21 cellular contexts compared by ENCODE assay signal in the genomic region with DNA sequence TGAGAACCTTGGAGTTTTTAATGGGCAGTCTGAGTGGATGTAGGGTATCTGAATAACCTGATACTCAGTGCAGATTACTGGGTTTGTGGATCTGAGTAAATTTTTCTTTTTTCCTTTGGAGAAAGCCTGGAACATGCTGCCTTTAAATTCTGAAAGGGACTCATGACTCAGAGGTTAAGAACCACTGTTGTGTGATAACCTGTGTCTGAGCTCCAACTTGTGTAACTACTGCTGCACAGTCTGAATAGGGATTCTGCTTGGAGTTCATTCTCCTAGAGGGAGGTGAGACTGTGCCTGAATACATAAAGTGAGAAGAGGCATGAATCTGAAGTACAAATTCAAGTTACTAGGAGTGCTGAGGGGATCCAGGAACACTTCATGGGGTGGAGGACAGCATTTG. TPM values are rescaled to one million over a fixed set of nuclear protein-coding genes. Genes with fewer than 3 reads are reported as not detected.
DNase-seq lines count a peak whose midpoint lies in the region; ATAC-seq, FAIRE-seq and TF ChIP-seq lines count a peak whose summit lies in the region.
"Had no signal": no experiment of that assay in that cellular context is flagged by ENCODE, and none has a peak within 500 bp of the region (broad histone marks: within the 10 kb centered on the region; RNA-seq: fewer than 3 reads in every experiment).

No MANE protein-coding gene starts in this region.

- H3K27ac Mint-ChIP-seq in astrocyte (ENCODE audit: unreplicated experiment) = peak overlapping the region; percentile 36
- H3K27ac Mint-ChIP-seq in progenitor cell of endocrine pancreas = peak overlapping the region; percentile 83
- no peak overlapping the region for H3K27ac Mint-ChIP-seq in natural killer cell treated with Interleukin-12 subunit alpha and Interleukin-12 subunit beta and Interleukin-15 and Interleukin-18, amount 100 ng/mL, for 72 hours
- H3K27ac Mint-ChIP-seq: activated T-cell treated with anti-CD3 and anti-CD28 coated beads, Interleukin-2, amount 50 U/mL, for 72 hours had no signal

- no peak for TF ChIP-seq CTCF in SK-N-SH (IDR thresholded peaks at IDR 0.05)
- TF ChIP-seq CTCF in astrocyte (IDR thresholded peaks at IDR 0.05; ENCODE audit: insufficient read depth, low read depth, low read length) = no peak
- no peak for TF ChIP-seq CTCF in progenitor cell of endocrine pancreas (IDR thresholded peaks at IDR 0.05; ENCODE audit: unreplicated experiment)

- H3K36me3 ChIP-seq in SK-N-SH (replicated peaks in 1 of 2; ENCODE audit: control insufficient read depth in 1 of 2, insufficient read depth in 2 of 2, low read length in 1 of 2) (peaks cover 76 to 81% of the 10 kb centered on the region in 2 experiments), astrocyte (ENCODE audit: insufficient read depth, low read length) (peaks cover 46% of the 10 kb centered on the region)

- CTCF ChIA-PET in SK-N-SH (lab: Yijun Ruan, JAX) = no interaction called here

- H3K4me1 ChIP-seq in SK-N-SH (ENCODE audit: control insufficient read depth in 1 of 2, insufficient read depth in 2 of 2, low read depth in 1 of 2, low read length in 1 of 2) = peaks cover 0 to 16% of the 10 kb centered on the region in 2 experiments; a peak in 2 of 4 replicates
- H3K4me1 ChIP-seq in astrocyte (ENCODE audit: insufficient read depth, low read length) = peaks cover 18% of the 10 kb centered on the region

- DNase-seq in SK-N-SH (no peak), astrocyte (ENCODE audit: low read depth) (peak; percentile 49), left cardiac atrium (no peak), progenitor cell of endocrine pancreas (ENCODE audit: low spot score, unreplicated experiment) (no peak), dermis blood vessel endothelial cell (no peak)
- no peak for DNase-seq in central memory CD4-positive, alpha-beta T cell
- no peak for DNase-seq in natural killer cell treated with Interleukin-12 subunit alpha and Interleukin-12 subunit beta and Interleukin-15 and Interleukin-18, amount 100 ng/mL, for 72 hours (ENCODE audit: low spot score)
- DNase-seq: activated CD4-positive, alpha-beta T cell treated with anti-CD3 and anti-CD28 coated beads, Interleukin-2, amount 50 U/mL, for 4 hours; activated T-cell treated with anti-CD3 and anti-CD28 coated beads, Interleukin-2, amount 50 U/mL, for 72 hours; amniotic stem cell; dorsolateral prefrontal cortex; NCI-H1930; NCI-H69; PC-9; stimulated activated CD4-positive, alpha-beta T cell treated with anti-CD3 and anti-CD28 coated beads, Interleukin-4, amount 100 ng/mL, for 1 hour; stimulated activated CD8-positive, alpha-beta memory T cell treated with anti-CD3 and anti-CD28 coated beads, Interleukin-4, amount 100 ng/mL, for 48 hours; thyroid gland had no signal

- no peak overlapping the region for H3K4me3 ChIP-seq in SK-N-SH (ENCODE audit: low read depth in 2 of 2, low read length in 1 of 2)
- no peak overlapping the region for H3K4me3 ChIP-seq in astrocyte (ENCODE audit: insufficient read depth, low read depth, low read length)
- H3K4me3 ChIP-seq: dorsolateral prefrontal cortex, GM23338, PC-9, thyroid gland had no signal

- H3K9me3 Mint-ChIP-seq in astrocyte (ENCODE audit: unreplicated experiment) (no peaks in the 10 kb centered on the region), progenitor cell of endocrine pancreas (ENCODE audit: low read depth) (no peaks in the 10 kb centered on the region)
- H3K9me3 Mint-ChIP-seq in natural killer cell treated with Interleukin-12 subunit alpha and Interleukin-12 subunit beta and Interleukin-15 and Interleukin-18, amount 100 ng/mL, for 72 hours = no peaks in the 10 kb centered on the region
- H3K9me3 Mint-ChIP-seq: activated T-cell treated with anti-CD3 and anti-CD28 coated beads, Interleukin-2, amount 50 U/mL, for 72 hours; GM23338; neural crest cell had no signal

- no peak overlapping the region for H3K27ac ChIP-seq in SK-N-SH (ENCODE audit: low read depth in 2 of 2, low read length in 1 of 2)
- no peak overlapping the region for H3K27ac ChIP-seq in astrocyte (ENCODE audit: low read depth, low read length)
- H3K27ac ChIP-seq: 22Rv1, PC-9, thyroid gland had no signal

- no peaks in the 10 kb centered on the region for H3K27me3 Mint-ChIP-seq in astrocyte (ENCODE audit: low read depth, unreplicated experiment)
- H3K27me3 Mint-ChIP-seq in progenitor cell of endocrine pancreas = no peaks in the 10 kb centered on the region
- no peaks in the 10 kb centered on the region for H3K27me3 Mint-ChIP-seq in natural killer cell treated with Interleukin-12 subunit alpha and Interleukin-12 subunit beta and Interleukin-15 and Interleukin-18, amount 100 ng/mL, for 72 hours

- H3K4me1 Mint-ChIP-seq in astrocyte (ENCODE audit: low read depth, unreplicated experiment) (peaks cover 35% of the 10 kb centered on the region), progenitor cell of endocrine pancreas (ENCODE audit: low read depth) (peaks cover 2% of the 10 kb centered on the region)
- peaks cover 12 to 33% of the 10 kb centered on the region in 2 donors for H3K4me1 Mint-ChIP-seq in natural killer cell treated with Interleukin-12 subunit alpha and Interleukin-12 subunit beta and Interleukin-15 and Interleukin-18, amount 100 ng/mL, for 72 hours (ENCODE audit: low read depth in 2 of 2)
- H3K4me1 Mint-ChIP-seq: neural crest cell had no signal

- H3K36me3 Mint-ChIP-seq in astrocyte (ENCODE audit: low read depth, unreplicated experiment) (peaks cover 37% of the 10 kb centered on the region), progenitor cell of endocrine pancreas (ENCODE audit: insufficient read depth) (peaks cover 34% of the 10 kb centered on the region)
- H3K36me3 Mint-ChIP-seq in natural killer cell treated with Interleukin-12 subunit alpha and Interleukin-12 subunit beta and Interleukin-15 and Interleukin-18, amount 100 ng/mL, for 72 hours = peaks cover 58% of the 10 kb centered on the region

- H3K27me3 ChIP-seq in SK-N-SH (ENCODE audit: insufficient read depth) = no peaks in the 10 kb centered on the region
- H3K27me3 ChIP-seq in astrocyte (ENCODE audit: insufficient read depth, low read length) = no peaks in the 10 kb centered on the region
- H3K27me3 ChIP-seq: dorsolateral prefrontal cortex, thyroid gland had no signal

- no peaks in the 10 kb centered on the region for H3K9me2 ChIP-seq in SK-N-SH

- FAIRE-seq in astrocyte (lab: Jason Lieb, UNC) = no peak

- ATAC-seq in SK-N-SH treated with all-trans-retinoic acid at 6 μM for 48 hours (no peak), left cardiac atrium (peak; percentile 70 to 85)
- ATAC-seq in natural killer cell treated with Interleukin-12 subunit alpha and Interleukin-12 subunit beta and Interleukin-15 and Interleukin-18, amount 100 ng/mL, for 72 hours = no peak
- ATAC-seq: activated T-cell treated with anti-CD3 and anti-CD28 coated beads, Interleukin-2, amount 50 U/mL, for 72 hours; GM23338 had no signal

- H2AFZ ChIP-seq in SK-N-SH (ENCODE audit: low read depth) (no peak overlapping the region), astrocyte (ENCODE audit: low read depth, low read length) (no peak overlapping the region)
- H2AFZ ChIP-seq: GM23338, PC-9 had no signal

- POLR2A ChIA-PET in SK-N-SH (lab: Yijun Ruan, JAX) = no interaction called here

- peaks cover 22% of the 10 kb centered on the region for H4K20me1 ChIP-seq in SK-N-SH (ENCODE audit: insufficient read depth)
- H4K20me1 ChIP-seq in astrocyte (ENCODE audit: insufficient read depth, low read length) = peaks cover 34% of the 10 kb centered on the region

- no peak for TF ChIP-seq RAD21 in SK-N-SH (IDR thresholded peaks at IDR 0.05; ENCODE audit: low read length)

- H3K9me3 ChIP-seq in SK-N-SH (no peaks in the 10 kb centered on the region), astrocyte (ENCODE audit: insufficient read depth, low read depth, low read length) (no peaks in the 10 kb centered on the region)
- H3K9me3 ChIP-seq: thyroid gland had no signal

- H3K9ac ChIP-seq in SK-N-SH (no peak overlapping the region), astrocyte (ENCODE audit: low read length) (no peak overlapping the region)

- intact Hi-C loops in left cardiac atrium (cut with DNase I) = no loop called here

- no peak for TF ChIP-seq EP300 in SK-N-SH (IDR thresholded peaks at IDR 0.05; ENCODE audit: borderline replicate concordance in 1 of 2, low read depth in 1 of 2, low read length in 1 of 2)

- H3K4me2 ChIP-seq in SK-N-SH = no peak overlapping the region
- no peak overlapping the region for H3K4me2 ChIP-seq in astrocyte (ENCODE audit: low read length)
- H3K4me2 ChIP-seq: GM23338, PC-9 had no signal

- H3F3A ChIP-seq in SK-N-SH (replicated peaks; ENCODE audit: insufficient read depth) = peaks cover 23% of the 10 kb centered on the region

- no peak overlapping the region for H3K4me3 Mint-ChIP-seq in astrocyte (ENCODE audit: unreplicated experiment)
- H3K4me3 Mint-ChIP-seq in progenitor cell of endocrine pancreas (ENCODE audit: low read depth) = no peak overlapping the region
- no peak overlapping the region for H3K4me3 Mint-ChIP-seq in natural killer cell treated with Interleukin-12 subunit alpha and Interleukin-12 subunit beta and Interleukin-15 and Interleukin-18, amount 100 ng/mL, for 72 hours
- H3K4me3 Mint-ChIP-seq: activated T-cell treated with anti-CD3 and anti-CD28 coated beads, Interleukin-2, amount 50 U/mL, for 72 hours; GM23338; neural crest cell had no signal

- H3K79me2 ChIP-seq in SK-N-SH (ENCODE audit: insufficient read depth) (peaks cover 10% of the 10 kb centered on the region), astrocyte (ENCODE audit: insufficient read depth, low read length) (no peaks in the 10 kb centered on the region)

TF ChIP-seq in SK-N-SH, 30 proteins besides CTCF, POLR2A, EP300 and RAD21 (continues in another document):
- TF ChIP-seq FOSL2 (IDR thresholded peaks at IDR 0.05; ENCODE audit: borderline replicate concordance, low read depth) = peak; percentile 16; the same call in 1 of the 2 replicates

TF ChIP-seq in SK-N-SH treated with all-trans-retinoic acid at 6 μM for 48 hours, 23 proteins besides CTCF, POLR2A, EP300 and RAD21 (continues in another document):
- no peak for TF ChIP-seq ZC3H10 (CRISPR knock-in tag; IDR thresholded peaks at IDR 0.05)
- TF ChIP-seq CSDC2 (CRISPR knock-in tag; IDR thresholded peaks at IDR 0.05) = no peak
- no peak for TF ChIP-seq ZNF70 (CRISPR knock-in tag; IDR thresholded peaks at IDR 0.05)

RNA-seq across cellular contexts. Expression of gene KDM3A, which starts 36.2 kb away (rescaled TPM):
- polyA plus RNA-seq in SK-N-SH (2012; rRNA removed) = 13.7 and 20.4 TPM in 2 replicates
- polyA plus RNA-seq in SK-N-SH (2012; cell fraction: cytosol; rRNA removed) = 13.4 and 14.0 TPM in 2 replicates
- 33.3 and 56.7 TPM in 2 replicates for polyA plus RNA-seq in SK-N-SH (2012; cell fraction: nucleus; rRNA removed)
- total RNA-seq in astrocyte (76.2 and 83.4 TPM in 2 replicates), left cardiac atrium (10 to 100 TPM; 35.5 to 45.9 TPM), progenitor cell of endocrine pancreas (73.7 and 75.5 TPM in 2 replicates), dermis blood vessel endothelial cell (27.2 and 32.6 TPM in 2 replicates)
- total RNA-seq in natural killer cell treated with Interleukin-12 subunit alpha and Interleukin-12 subunit beta and Interleukin-15 and Interleukin-18, amount 100 ng/mL, for 72 hours = 10 to 100 TPM; 44.6 to 74.3 TPM

Comparison
In these comparisons a context has a peak if more than half of its experiments do, and no peak if none do; other contexts are left out.
1. ATAC-seq: peak in left cardiac atrium (2 of 2); none in SK-N-SH treated with all-trans-retinoic acid at 6 μM for 48 hours (single experiment) and natural killer cell treated with Interleukin-12 subunit alpha and Interleukin-12 subunit beta and Interleukin-15 and Interleukin-18, amount 100 ng/mL, for 72 hours (0 of 2).
2. H3K27ac Mint-ChIP-seq: peak in astrocyte (single experiment) and progenitor cell of endocrine pancreas (single experiment); none in natural killer cell treated with Interleukin-12 subunit alpha and Interleukin-12 subunit beta and Interleukin-15 and Interleukin-18, amount 100 ng/mL, for 72 hours (0 of 2).